10 cellular contexts compared by ENCODE assay signal in genomic region chr15:25436707-25437106, GRCh38. TPM values are rescaled to one million over a fixed set of nuclear protein-coding genes. Genes with fewer than 3 reads are reported as not detected.
DNase-seq lines count a peak whose midpoint lies in the region; ATAC-seq and TF ChIP-seq lines count a peak whose summit lies in the region.
"Had no signal": no experiment of that assay in that cellular context is flagged by ENCODE, and none has a peak within 500 bp of the region (broad histone marks: within the 10 kb centered on the region; RNA-seq: fewer than 3 reads in every experiment).

No MANE protein-coding gene starts in this region.

- no peaks in the 10 kb centered on the region for H3K27me3 ChIP-seq in gastroesophageal sphincter

- peaks cover 2 to 68% (median 13%) of the 10 kb centered on the region in 3 donors for H3K4me1 ChIP-seq in gastroesophageal sphincter

- H3K4me3 Mint-ChIP-seq in activated CD4-positive, alpha-beta T cell treated with anti-CD3 and anti-CD28 coated beads for 36 hours: peak overlapping the region; percentile 90
- H3K4me3 Mint-ChIP-seq in WTC11: peak overlapping the region; percentile 86
- peak overlapping the region; percentile 80 for H3K4me3 Mint-ChIP-seq in stimulated activated effector memory CD8-positive, alpha-beta T cell treated with anti-CD3 and anti-CD28 coated beads, Interleukin-12 subunit alpha, Interleukin-12 subunit beta, amount 100 ng/mL, for 72 hours

- H3K27ac ChIP-seq in gastroesophageal sphincter: peak overlapping the region in 2 of 4 donors; percentile 5 to 9

- no peak for ATAC-seq in activated CD4-positive, alpha-beta T cell treated with anti-CD3 and anti-CD28 coated beads for 36 hours
- ATAC-seq in WTC11: no peak
- ATAC-seq in gastroesophageal sphincter: no peak
- no peak for ATAC-seq in stimulated activated effector memory CD8-positive, alpha-beta T cell treated with anti-CD3 and anti-CD28 coated beads, Interleukin-12 subunit alpha, Interleukin-12 subunit beta, amount 100 ng/mL, for 72 hours
- no peak for ATAC-seq in HG03571 (IDR thresholded peaks at IDR 0.05; ENCODE audit: unreplicated experiment)
- ATAC-seq in GM21390 (IDR thresholded peaks at IDR 0.05; ENCODE audit: unreplicated experiment): no peak
- no peak for ATAC-seq in GM21529 (IDR thresholded peaks at IDR 0.05; ENCODE audit: unreplicated experiment)

- peak overlapping the region; percentile 72 to 87 for H3K4me3 ChIP-seq in gastroesophageal sphincter

- TF ChIP-seq CTCF in WTC11 (IDR thresholded peaks at IDR 0.05) (no peak), gastroesophageal sphincter (IDR thresholded peaks at IDR 0.05) (no peak)

- intact Hi-C loops in activated CD4-positive, alpha-beta T cell treated with anti-CD3 and anti-CD28 coated beads for 36 hours (cut with DNase I, micrococcal nuclease): loop anchor here (5.0 kb wide), 3 partner anchors 89 to 426 kb away; partner anchors contain the start of gene ATP10A (in 1 of the 2)

- TF ChIP-seq EP300 in gastroesophageal sphincter (IDR thresholded peaks at IDR 0.05): no peak

- CTCF ChIA-PET in activated CD4-positive, alpha-beta T cell treated with anti-CD3 and anti-CD28 coated beads for 36 hours (lab: Charles Lee): interaction anchor here (1.2 kb wide), 1 partner anchor 21 kb away, joined by 3 read pairs; no protein-coding TSS in a partner anchor
- CTCF ChIA-PET in WTC11 (lab: Charles Lee): interaction anchor here (1.1 kb wide), 1 partner anchor 449 kb away, joined by 3 read pairs; no protein-coding TSS in a partner anchor

- no peak for DNase-seq in activated CD4-positive, alpha-beta T cell treated with anti-CD3 and anti-CD28 coated beads for 36 hours
- DNase-seq in activated CD4-positive, alpha-beta T cell treated with anti-CD3 and anti-CD28 coated beads, Interleukin-2, amount 50 U/mL, for 1 hour: no peak
- DNase-seq in WTC11 (ENCODE audit: low spot score): no peak
- no peak for DNase-seq in stimulated activated effector memory CD8-positive, alpha-beta T cell treated with anti-CD3 and anti-CD28 coated beads, Interleukin-12 subunit alpha, Interleukin-12 subunit beta, amount 100 ng/mL, for 72 hours (ENCODE audit: low spot score in 2 of 2)
- DNase-seq: cortex of kidney, NCI-H2081 had no signal

- POLR2A ChIA-PET in activated CD4-positive, alpha-beta T cell treated with anti-CD3 and anti-CD28 coated beads for 36 hours (lab: Charles Lee): interaction anchor here (0.6 kb wide), 1 partner anchor 650 kb away, joined by 3 read pairs; no protein-coding TSS in a partner anchor
- POLR2A ChIA-PET in WTC11 (lab: Charles Lee): no interaction called here

- peaks cover 47% of the 10 kb centered on the region for H3K4me1 Mint-ChIP-seq in activated CD4-positive, alpha-beta T cell treated with anti-CD3 and anti-CD28 coated beads for 36 hours
- peaks cover 40% of the 10 kb centered on the region for H3K4me1 Mint-ChIP-seq in WTC11
- H3K4me1 Mint-ChIP-seq in stimulated activated effector memory CD8-positive, alpha-beta T cell treated with anti-CD3 and anti-CD28 coated beads, Interleukin-12 subunit alpha, Interleukin-12 subunit beta, amount 100 ng/mL, for 72 hours: peaks cover 35% of the 10 kb centered on the region

- no peaks in the 10 kb centered on the region for H3K36me3 ChIP-seq in gastroesophageal sphincter

- H3K27ac Mint-ChIP-seq in activated CD4-positive, alpha-beta T cell treated with anti-CD3 and anti-CD28 coated beads for 36 hours: no peak overlapping the region
- no peak overlapping the region; the same call in 1 of the 2 replicates for H3K27ac Mint-ChIP-seq in WTC11
- H3K27ac Mint-ChIP-seq in stimulated activated effector memory CD8-positive, alpha-beta T cell treated with anti-CD3 and anti-CD28 coated beads, Interleukin-12 subunit alpha, Interleukin-12 subunit beta, amount 100 ng/mL, for 72 hours: no peak overlapping the region

- H3K9me3 Mint-ChIP-seq in activated CD4-positive, alpha-beta T cell treated with anti-CD3 and anti-CD28 coated beads for 36 hours (ENCODE audit: low read depth): no peaks in the 10 kb centered on the region
- no peaks in the 10 kb centered on the region for H3K9me3 Mint-ChIP-seq in WTC11
- H3K9me3 Mint-ChIP-seq in stimulated activated effector memory CD8-positive, alpha-beta T cell treated with anti-CD3 and anti-CD28 coated beads, Interleukin-12 subunit alpha, Interleukin-12 subunit beta, amount 100 ng/mL, for 72 hours: no peaks in the 10 kb centered on the region

- no peak for TF ChIP-seq POLR2A in gastroesophageal sphincter (IDR thresholded peaks at IDR 0.05)

- H3K9me3 ChIP-seq in gastroesophageal sphincter: no peaks in the 10 kb centered on the region

- H3K36me3 Mint-ChIP-seq in activated CD4-positive, alpha-beta T cell treated with anti-CD3 and anti-CD28 coated beads for 36 hours (ENCODE audit: low read depth): peaks cover 20% of the 10 kb centered on the region
- 0 out of 2 replicates have a peak, but pooled peaks cover 5% of the 10 kb centered on the region for H3K36me3 Mint-ChIP-seq in WTC11
- no peaks in the 10 kb centered on the region for H3K36me3 Mint-ChIP-seq in stimulated activated effector memory CD8-positive, alpha-beta T cell treated with anti-CD3 and anti-CD28 coated beads, Interleukin-12 subunit alpha, Interleukin-12 subunit beta, amount 100 ng/mL, for 72 hours

- H3K27me3 Mint-ChIP-seq in activated CD4-positive, alpha-beta T cell treated with anti-CD3 and anti-CD28 coated beads for 36 hours: no peaks in the 10 kb centered on the region
- H3K27me3 Mint-ChIP-seq in WTC11 (ENCODE audit: low read depth): no peaks in the 10 kb centered on the region

TF ChIP-seq in WTC11, 78 proteins besides CTCF, POLR2A, EP300 and RAD21 (continues in another document):
- TF ChIP-seq ZBTB21 (CRISPR knock-in tag; IDR thresholded peaks at IDR 0.05; ENCODE audit: borderline replicate concordance): no peak
- no peak for TF ChIP-seq ZNF425 (CRISPR knock-in tag; conservative IDR thresholded peaks at IDR 0.05)
- no peak for TF ChIP-seq GTF2I (CRISPR knock-in tag; conservative IDR thresholded peaks at IDR 0.05)
- no peak for TF ChIP-seq IRF1 (CRISPR knock-in tag; IDR thresholded peaks at IDR 0.05)
- no peak for TF ChIP-seq ZNF121 (CRISPR knock-in tag; IDR thresholded peaks at IDR 0.05)
- TF ChIP-seq PRRX2 (CRISPR knock-in tag; IDR thresholded peaks at IDR 0.05): no peak
- no peak for TF ChIP-seq ZNF232 (CRISPR knock-in tag; IDR thresholded peaks at IDR 0.05)
- no peak for TF ChIP-seq FOXJ3 (CRISPR knock-in tag; IDR thresholded peaks at IDR 0.05; ENCODE audit: borderline replicate concordance)
- no peak for TF ChIP-seq IRF2 (CRISPR knock-in tag; IDR thresholded peaks at IDR 0.05; ENCODE audit: borderline replicate concordance, low read depth)
- TF ChIP-seq, protein P1, sequence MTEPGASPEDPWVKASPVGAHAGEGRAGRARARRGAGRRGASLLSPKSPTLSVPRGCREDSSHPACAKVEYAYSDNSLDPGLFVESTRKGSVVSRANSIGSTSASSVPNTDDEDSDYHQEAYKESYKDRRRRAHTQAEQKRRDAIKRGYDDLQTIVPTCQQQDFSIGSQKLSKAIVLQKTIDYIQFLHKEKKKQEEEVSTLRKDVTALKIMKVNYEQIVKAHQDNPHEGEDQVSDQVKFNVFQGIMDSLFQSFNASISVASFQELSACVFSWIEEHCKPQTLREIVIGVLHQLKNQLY (CRISPR knock-in tag; IDR thresholded peaks at IDR 0.05): no peak
- TF ChIP-seq TEAD4 (CRISPR knock-in tag; IDR thresholded peaks at IDR 0.05): no peak
- no peak for TF ChIP-seq CREB1 (CRISPR knock-in tag; IDR thresholded peaks at IDR 0.05)
- TF ChIP-seq ZNF138 (CRISPR knock-in tag; conservative IDR thresholded peaks at IDR 0.05): no peak
- TF ChIP-seq ZNF317 (CRISPR knock-in tag; IDR thresholded peaks at IDR 0.05; ENCODE audit: borderline replicate concordance, low read depth): no peak
- no peak for TF ChIP-seq ATF2 (CRISPR knock-in tag; IDR thresholded peaks at IDR 0.05; ENCODE audit: borderline replicate concordance, low read depth)
- TF ChIP-seq FOXP1 (CRISPR knock-in tag; IDR thresholded peaks at IDR 0.05; ENCODE audit: borderline replicate concordance): no peak
- TF ChIP-seq JAZF1 (CRISPR knock-in tag; IDR thresholded peaks at IDR 0.05): no peak

RNA-seq across cellular contexts. Expression of gene UBE3A, which starts 2.1 kb away (rescaled TPM):
- 100 to 1,000 TPM; 101 to 139 TPM for total RNA-seq in activated CD4-positive, alpha-beta T cell treated with anti-CD3 and anti-CD28 coated beads for 36 hours
- 108 to 120 TPM (median 113 TPM) in 3 replicates for total RNA-seq in WTC11 (2021)
- 100 to 1,000 TPM in 1 of 4 donors, 10 to 100 TPM in 3; 93.6 to 116 (median 95.3) TPM for total RNA-seq in gastroesophageal sphincter
